2 cellular contexts compared by ENCODE assay signal in the genomic region with DNA sequence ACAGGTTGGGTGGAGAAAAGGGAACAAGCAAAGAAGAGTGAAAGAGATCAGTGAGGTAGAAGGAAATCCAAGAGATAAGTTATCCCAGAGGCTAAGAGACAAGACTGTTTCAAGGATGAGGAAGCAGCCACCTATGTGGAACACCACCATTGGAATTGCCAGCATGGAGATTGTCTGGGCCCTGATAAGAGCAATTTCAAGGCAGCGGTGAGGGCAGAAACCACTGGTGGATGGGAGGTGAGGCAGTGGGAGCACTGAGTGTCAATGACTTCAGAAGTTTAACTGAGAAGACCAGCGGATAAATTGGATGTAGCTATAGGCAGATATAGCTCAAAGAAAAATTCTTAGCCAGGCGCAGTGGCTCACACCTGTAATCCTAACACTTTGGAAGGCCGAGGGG.
A peak's percentile ranks its signal among the peaks of the same experiment; 100 is the strongest.
TF ChIP-seq lines count a peak whose summit lies in the region.

No MANE protein-coding gene starts in this region.

TF ChIP-seq in K562, 482 proteins besides CTCF, POLR2A, EP300 and RAD21:
- TF ChIP-seq CTBP1 (IDR thresholded peaks at IDR 0.05; ENCODE audit: borderline replicate concordance) (peak; percentile 48; the same call in 1 of the 2 replicates), ZNF263 (CRISPR knock-in tag; IDR thresholded peaks at IDR 0.05; ENCODE audit: borderline replicate concordance) (peak; percentile 53; the same call in 1 of the 2 replicates)
- TF ChIP-seq, protein P1, sequence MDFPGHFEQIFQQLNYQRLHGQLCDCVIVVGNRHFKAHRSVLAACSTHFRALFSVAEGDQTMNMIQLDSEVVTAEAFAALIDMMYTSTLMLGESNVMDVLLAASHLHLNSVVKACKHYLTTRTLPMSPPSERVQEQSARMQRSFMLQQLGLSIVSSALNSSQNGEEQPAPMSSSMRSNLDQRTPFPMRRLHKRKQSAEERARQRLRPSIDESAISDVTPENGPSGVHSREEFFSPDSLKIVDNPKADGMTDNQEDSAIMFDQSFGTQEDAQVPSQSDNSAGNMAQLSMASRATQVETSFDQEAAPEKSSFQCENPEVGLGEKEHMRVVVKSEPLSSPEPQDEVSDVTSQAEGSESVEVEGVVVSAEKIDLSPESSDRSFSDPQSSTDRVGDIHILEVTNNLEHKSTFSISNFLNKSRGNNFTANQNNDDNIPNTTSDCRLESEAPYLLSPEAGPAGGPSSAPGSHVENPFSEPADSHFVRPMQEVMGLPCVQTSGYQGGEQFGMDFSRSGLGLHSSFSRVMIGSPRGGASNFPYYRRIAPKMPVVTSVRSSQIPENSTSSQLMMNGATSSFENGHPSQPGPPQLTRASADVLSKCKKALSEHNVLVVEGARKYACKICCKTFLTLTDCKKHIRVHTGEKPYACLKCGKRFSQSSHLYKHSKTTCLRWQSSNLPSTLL (IDR thresholded peaks at IDR 0.05), result no peak
- TF ChIP-seq, protein P2, sequence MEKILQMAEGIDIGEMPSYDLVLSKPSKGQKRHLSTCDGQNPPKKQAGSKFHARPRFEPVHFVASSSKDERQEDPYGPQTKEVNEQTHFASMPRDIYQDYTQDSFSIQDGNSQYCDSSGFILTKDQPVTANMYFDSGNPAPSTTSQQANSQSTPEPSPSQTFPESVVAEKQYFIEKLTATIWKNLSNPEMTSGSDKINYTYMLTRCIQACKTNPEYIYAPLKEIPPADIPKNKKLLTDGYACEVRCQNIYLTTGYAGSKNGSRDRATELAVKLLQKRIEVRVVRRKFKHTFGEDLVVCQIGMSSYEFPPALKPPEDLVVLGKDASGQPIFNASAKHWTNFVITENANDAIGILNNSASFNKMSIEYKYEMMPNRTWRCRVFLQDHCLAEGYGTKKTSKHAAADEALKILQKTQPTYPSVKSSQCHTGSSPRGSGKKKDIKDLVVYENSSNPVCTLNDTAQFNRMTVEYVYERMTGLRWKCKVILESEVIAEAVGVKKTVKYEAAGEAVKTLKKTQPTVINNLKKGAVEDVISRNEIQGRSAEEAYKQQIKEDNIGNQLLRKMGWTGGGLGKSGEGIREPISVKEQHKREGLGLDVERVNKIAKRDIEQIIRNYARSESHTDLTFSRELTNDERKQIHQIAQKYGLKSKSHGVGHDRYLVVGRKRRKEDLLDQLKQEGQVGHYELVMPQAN (IDR thresholded peaks at IDR 0.05; ENCODE audit: borderline replicate concordance), result no peak

TF ChIP-seq in HEK293T, 16 proteins besides CTCF, POLR2A, EP300 and RAD21:
- no peak for TF ChIP-seq NFRKB (IDR thresholded peaks at IDR 0.05)
- TF ChIP-seq, protein P3, sequence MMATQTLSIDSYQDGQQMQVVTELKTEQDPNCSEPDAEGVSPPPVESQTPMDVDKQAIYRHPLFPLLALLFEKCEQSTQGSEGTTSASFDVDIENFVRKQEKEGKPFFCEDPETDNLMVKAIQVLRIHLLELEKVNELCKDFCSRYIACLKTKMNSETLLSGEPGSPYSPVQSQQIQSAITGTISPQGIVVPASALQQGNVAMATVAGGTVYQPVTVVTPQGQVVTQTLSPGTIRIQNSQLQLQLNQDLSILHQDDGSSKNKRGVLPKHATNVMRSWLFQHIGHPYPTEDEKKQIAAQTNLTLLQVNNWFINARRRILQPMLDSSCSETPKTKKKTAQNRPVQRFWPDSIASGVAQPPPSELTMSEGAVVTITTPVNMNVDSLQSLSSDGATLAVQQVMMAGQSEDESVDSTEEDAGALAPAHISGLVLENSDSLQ (IDR thresholded peaks at IDR 0.05), result no peak
- no peak for TF ChIP-seq LEF1 (IDR thresholded peaks at IDR 0.05; ENCODE audit: borderline replicate concordance)
- no peak for TF ChIP-seq ARNT (IDR thresholded peaks at IDR 0.05)
